In the genomic region with DNA sequence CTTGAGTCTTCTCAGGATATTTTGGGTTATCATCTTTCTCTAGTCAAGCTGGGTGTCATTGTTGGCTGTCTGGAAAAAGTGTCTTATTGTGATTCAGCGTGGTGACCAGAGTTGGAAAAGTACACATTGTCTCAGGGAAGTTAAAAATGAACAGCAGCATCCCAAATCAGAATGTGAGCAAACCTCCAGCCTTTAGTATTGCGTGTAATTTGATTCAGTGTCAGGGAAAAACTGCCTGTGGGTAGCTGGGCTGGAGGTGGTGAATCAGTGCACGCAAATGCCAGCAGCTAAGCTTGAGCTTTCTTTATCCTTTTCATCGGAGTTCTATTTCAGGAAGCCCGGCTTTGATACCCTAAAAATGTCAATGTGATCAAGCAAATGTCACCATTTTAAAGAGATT, we compare ENCODE assay signal across 8 cellular contexts. TPM values are rescaled to one million over a fixed set of nuclear protein-coding genes. Genes with fewer than 3 reads are reported as not detected.
DNase-seq lines count a peak whose midpoint lies in the region; ATAC-seq and TF ChIP-seq lines count a peak whose summit lies in the region.

No MANE protein-coding gene starts in this region.

- no peaks in the 10 kb centered on the region for H3K79me2 ChIP-seq in neural progenitor cell (ENCODE audit: low read depth)

- H3K4me3 ChIP-seq in SJCRH30 (peak overlapping the region; percentile 63), fibroblast of the aortic adventitia (ENCODE audit: low read depth, low read length) (peak overlapping the region; percentile 28), neural progenitor cell (peak overlapping the region; percentile 40), Peyer's patch (no peak overlapping the region)

- H3K9me3 Mint-ChIP-seq in neural progenitor cell = no peaks in the 10 kb centered on the region

- TF ChIP-seq POLR2A in Peyer's patch (IDR thresholded peaks at IDR 0.05) = no peak

- H3K27me3 Mint-ChIP-seq in neural progenitor cell (ENCODE audit: insufficient read depth, low read depth) = peaks cover 4% of the 10 kb centered on the region

- TF ChIP-seq CTCF in fibroblast of the aortic adventitia (IDR thresholded peaks at IDR 0.05; ENCODE audit: insufficient read depth, low read length) (no peak), neural progenitor cell (IDR thresholded peaks at IDR 0.05) (no peak), Peyer's patch (IDR thresholded peaks at IDR 0.05) (no peak)

- H3K4me3 Mint-ChIP-seq in neural progenitor cell = peak overlapping the region; percentile 74

- H3K4me1 Mint-ChIP-seq in neural progenitor cell = peaks cover 37% of the 10 kb centered on the region

- H3K4me1 ChIP-seq in SJCRH30 = peaks cover 13% of the 10 kb centered on the region
- peaks cover 23% of the 10 kb centered on the region for H3K4me1 ChIP-seq in neural progenitor cell
- H3K4me1 ChIP-seq in Peyer's patch = no peaks in the 10 kb centered on the region

- ATAC-seq in GM19328 (IDR thresholded peaks at IDR 0.05; ENCODE audit: unreplicated experiment) = no peak

- H3K9me3 ChIP-seq in SJCRH30 (replicated peaks) (no peaks in the 10 kb centered on the region), neural progenitor cell (ENCODE audit: low read depth) (no peaks in the 10 kb centered on the region), Peyer's patch (no peaks in the 10 kb centered on the region)

- no peaks in the 10 kb centered on the region for H3K27me3 ChIP-seq in SJCRH30
- H3K27me3 ChIP-seq in neural progenitor cell = no peaks in the 10 kb centered on the region
- H3K27me3 ChIP-seq in Peyer's patch = no peaks in the 10 kb centered on the region

- peak overlapping the region; percentile 76 for H2AFZ ChIP-seq in neural progenitor cell (replicated peaks)

- no peaks in the 10 kb centered on the region for H4K20me1 ChIP-seq in neural progenitor cell (ENCODE audit: low read depth)

- no peaks in the 10 kb centered on the region for H3K36me3 Mint-ChIP-seq in neural progenitor cell

- peaks cover 13% of the 10 kb centered on the region for H3F3A ChIP-seq in neural progenitor cell (ENCODE audit: low read depth)

- H3K9ac ChIP-seq in neural progenitor cell = no peak overlapping the region

- DNase-seq in Daoy (ENCODE audit: low read depth) (peak; percentile 80), SJCRH30 (peak; percentile 42 to 64), fibroblast of the aortic adventitia (ENCODE audit: low read depth) (peak; percentile 62), neural progenitor cell (ENCODE audit: low spot score) (no peak), GDM1 (lab: John Stamatoyannopoulos, UW) (no peak), Peyer's patch (no peak)
- no peak for DNase-seq in activated CD8-positive, alpha-beta memory T cell treated with anti-CD3 and anti-CD28 coated beads, Interleukin-2, amount 50 U/mL, for 48 hours

- H3K27ac ChIP-seq in SJCRH30 (peak overlapping the region; percentile 73), neural progenitor cell (peak overlapping the region; percentile 26), Peyer's patch (no peak overlapping the region)

- peak overlapping the region; percentile 66 for H3K4me2 ChIP-seq in neural progenitor cell

- peak overlapping the region; percentile 95 for H3K27ac Mint-ChIP-seq in neural progenitor cell

- H3K36me3 ChIP-seq in SJCRH30 = no peaks in the 10 kb centered on the region
- H3K36me3 ChIP-seq in neural progenitor cell = no peaks in the 10 kb centered on the region
- H3K36me3 ChIP-seq in Peyer's patch = peaks cover 0 to 12% (median 0%) of the 10 kb centered on the region in 3 donors

RNA-seq across cellular contexts. Expression of a gene that starts 25.9 kb away (rescaled TPM):
- not detected in 2 replicates for total RNA-seq in Daoy (2014; rRNA removed; shearing (Covaris generic))
- not detected in 2 replicates for total RNA-seq in SJCRH30 (2014; rRNA removed; shearing (Covaris generic))
- total RNA-seq in fibroblast of the aortic adventitia (ENCODE audit: low replicate concordance) = not detected in 2 replicates
- 0.69 and 0.90 TPM in 2 replicates for total RNA-seq in neural progenitor cell (ENCODE audit: low replicate concordance)
- not detected for total RNA-seq in Peyer's patch

Comparison
In these comparisons a context has a peak if more than half of its experiments do, and no peak if none do; other contexts are left out.
1. DNase-seq: peak in Daoy (single experiment), SJCRH30 (2 of 2) and fibroblast of the aortic adventitia (single experiment); none in neural progenitor cell (single experiment), GDM1 (single experiment), Peyer's patch (0 of 3) and activated CD8-positive, alpha-beta memory T cell treated with anti-CD3 and anti-CD28 coated beads, Interleukin-2, amount 50 U/mL, for 48 hours (single experiment).
2. H3K27ac ChIP-seq: peak in SJCRH30 (single experiment) and neural progenitor cell (single experiment); none in Peyer's patch (0 of 4).
3. H3K4me3 ChIP-seq: peak in SJCRH30 (single experiment), fibroblast of the aortic adventitia (single experiment) and neural progenitor cell (single experiment); none in Peyer's patch (0 of 4).